In the genomic region with DNA sequence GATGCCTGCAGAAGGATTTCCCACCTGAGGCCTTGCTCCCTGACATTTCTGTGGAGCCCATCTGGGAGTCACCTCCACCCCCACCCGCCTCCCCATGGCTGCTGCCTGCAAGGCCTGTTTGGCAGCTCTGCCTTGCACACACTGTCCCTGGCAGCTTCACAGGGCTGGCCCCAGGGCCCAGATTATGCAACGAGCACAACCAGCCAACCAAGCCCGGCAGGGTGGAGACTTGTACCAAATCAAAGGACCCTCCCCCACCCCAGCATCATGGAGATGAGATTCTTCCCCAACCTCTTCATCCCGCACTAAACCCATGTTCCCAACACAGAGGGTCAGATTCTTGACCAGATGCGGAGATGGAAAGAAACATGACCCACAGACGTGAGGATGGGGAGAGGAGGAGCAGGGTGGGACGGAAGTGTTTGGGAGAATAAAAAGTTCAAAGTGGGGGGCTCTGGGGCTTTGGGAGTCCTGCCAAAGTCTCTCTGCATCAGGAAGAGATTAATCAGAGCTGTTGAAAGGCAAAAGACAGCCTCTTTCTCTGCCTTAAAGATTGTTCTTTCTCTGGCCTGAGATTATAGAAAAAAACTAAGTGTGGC, we compare ENCODE assay signal across 8 cellular contexts. TPM values are rescaled to one million over a fixed set of nuclear protein-coding genes. Genes with fewer than 3 reads are reported as not detected.
A peak's percentile ranks its signal among the peaks of the same experiment; 100 is the strongest.
DNase-seq lines count a peak whose midpoint lies in the region; ATAC-seq and FAIRE-seq lines count a peak whose summit lies in the region.

No MANE protein-coding gene starts in this region.

- H3K27ac Mint-ChIP-seq in activated naive CD4-positive, alpha-beta T cell treated with anti-CD3 and anti-CD28 coated beads, Interleukin-2, amount 10 ng/mL, durations not matched to agents 7 days and 5 days = peak overlapping the region; percentile 85

- peaks cover 8 to 9% of the 10 kb centered on the region in 2 donors for H3K36me3 ChIP-seq in small intestine (ENCODE audit: control insufficient read depth in 2 of 2, insufficient read depth in 2 of 2, low read length in 2 of 2)

- H3K4me3 ChIP-seq in small intestine (ENCODE audit: low read depth in 1 of 2, low read length in 2 of 2) = peak overlapping the region in 1 of 2 donors; percentile 19

- no peak for FAIRE-seq in small intestine (lab: Jason Lieb, UNC)

- 46 to 60% (median 57%) methylated on average over 7 of the region's 7 CpGs for WGBS in small intestine, 3 donors

- H3K27me3 ChIP-seq in small intestine (ENCODE audit: control insufficient read depth in 2 of 2, insufficient read depth in 2 of 2, low read length in 2 of 2) = no peaks in the 10 kb centered on the region

- no peak for DNase-seq in activated naive CD4-positive, alpha-beta T cell treated with anti-CD3 and anti-CD28 coated beads, Interleukin-2, amount 10 ng/mL, durations not matched to agents 7 days and 5 days
- DNase-seq in activated naive CD4-positive, alpha-beta T cell treated with anti-CD3 and anti-CD28 coated beads, Interleukin-2, amount 50 U/mL, for 16 hours = no peak
- DNase-seq in amygdala (lab: John Stamatoyannopoulos, UW) = peak in 54 of 56 donors; percentile 47 to 95 (median 82)
- peak; percentile 7 to 97 (median 79) for DNase-seq in hypothalamus (lab: John Stamatoyannopoulos, UW)
- DNase-seq in small intestine = no peak
- no peak for DNase-seq in GOT3 (lab: John Stamatoyannopoulos, UW)

- ATAC-seq in GM21390 (IDR thresholded peaks at IDR 0.05; ENCODE audit: unreplicated experiment) (no peak), GM21737 (IDR thresholded peaks at IDR 0.05; ENCODE audit: unreplicated experiment) (no peak)

- H3K27me3 Mint-ChIP-seq in activated naive CD4-positive, alpha-beta T cell treated with anti-CD3 and anti-CD28 coated beads, Interleukin-2, amount 10 ng/mL, durations not matched to agents 7 days and 5 days = no peaks in the 10 kb centered on the region

- CTCF ChIA-PET in activated naive CD4-positive, alpha-beta T cell treated with anti-CD3 and anti-CD28 coated beads, Interleukin-2, amount 10 ng/mL, durations not matched to agents 7 days and 5 days (lab: Charles Lee) = interaction anchor here (1.0 to 1.4 kb wide), 3 partner anchors 9 to 226 kb away, joined by 3 read pairs; no protein-coding TSS in a partner anchor

- no peaks in the 10 kb centered on the region for H3K9me3 Mint-ChIP-seq in activated naive CD4-positive, alpha-beta T cell treated with anti-CD3 and anti-CD28 coated beads, Interleukin-2, amount 10 ng/mL, durations not matched to agents 7 days and 5 days

- H3K4me3 Mint-ChIP-seq in activated naive CD4-positive, alpha-beta T cell treated with anti-CD3 and anti-CD28 coated beads, Interleukin-2, amount 10 ng/mL, durations not matched to agents 7 days and 5 days = peak overlapping the region; percentile 60

- H3K9me3 ChIP-seq in small intestine (ENCODE audit: control insufficient read depth, low read depth) = no peaks in the 10 kb centered on the region

- peaks cover 39% of the 10 kb centered on the region for H3K36me3 Mint-ChIP-seq in activated naive CD4-positive, alpha-beta T cell treated with anti-CD3 and anti-CD28 coated beads, Interleukin-2, amount 10 ng/mL, durations not matched to agents 7 days and 5 days

- H3K4me1 ChIP-seq in small intestine (ENCODE audit: control insufficient read depth in 2 of 2, insufficient read depth in 1 of 2, low read depth in 1 of 2, low read length in 1 of 2) = peaks cover 9 to 17% of the 10 kb centered on the region in 2 donors

- H3K27ac ChIP-seq in small intestine (ENCODE audit: low read depth in 1 of 2, low read length in 1 of 2) = peak overlapping the region; percentile 2 to 59

- H3K4me1 Mint-ChIP-seq in activated naive CD4-positive, alpha-beta T cell treated with anti-CD3 and anti-CD28 coated beads, Interleukin-2, amount 10 ng/mL, durations not matched to agents 7 days and 5 days = peaks cover 54% of the 10 kb centered on the region

RNA-seq across cellular contexts. Expression of gene SMARCD2, which starts 3.8 kb away (rescaled TPM):
- polyA plus RNA-seq in small intestine = 10 to 100 TPM; 44.0 to 95.3 (median 54.3) TPM

RNA-seq across cellular contexts. Expression of gene FTSJ3, which starts 11.2 kb away (rescaled TPM):
- 10 to 100 TPM; 13.9 to 23.9 (median 15.4) TPM for polyA plus RNA-seq in small intestine

RNA-seq across cellular contexts. Expression of gene PSMC5, which starts 11.5 kb away (rescaled TPM):
- polyA plus RNA-seq in small intestine = 100 to 1,000 TPM; 135 to 180 (median 152) TPM

RNA-seq across cellular contexts. Expression of gene CSH2, which starts 34.8 kb away (rescaled TPM):
- polyA plus RNA-seq in small intestine = not detected

RNA-seq across cellular contexts. Expression of gene GH2, which starts 43.1 kb away (rescaled TPM):
- not detected for polyA plus RNA-seq in small intestine

Comparison
In these comparisons a context has a peak if more than half of its experiments do, and no peak if none do; other contexts are left out.
1. DNase-seq: peak in amygdala (54 of 56) and hypothalamus (51 of 51); none in activated naive CD4-positive, alpha-beta T cell treated with anti-CD3 and anti-CD28 coated beads, Interleukin-2, amount 10 ng/mL, durations not matched to agents 7 days and 5 days (single experiment), activated naive CD4-positive, alpha-beta T cell treated with anti-CD3 and anti-CD28 coated beads, Interleukin-2, amount 50 U/mL, for 16 hours (single experiment), small intestine (single experiment) and GOT3 (single experiment).